In genomic region chr12:124551268-124552144, GRCh38 we compare ENCODE assay signal across 9 cellular contexts. TPM values are rescaled to one million over a fixed set of nuclear protein-coding genes. Genes with fewer than 3 reads are reported as not detected.
DNase-seq lines count a peak whose midpoint lies in the region; ATAC-seq and TF ChIP-seq lines count a peak whose summit lies in the region.
"Had no signal": no experiment of that assay in that cellular context is flagged by ENCODE, and none has a peak within 500 bp of the region (broad histone marks: within the 10 kb centered on the region; RNA-seq: fewer than 3 reads in every experiment).

No MANE protein-coding gene starts in this region.

- H3K9me3 Mint-ChIP-seq in activated naive CD8-positive, alpha-beta T cell (ENCODE audit: low read depth): no peaks in the 10 kb centered on the region
- no peaks in the 10 kb centered on the region for H3K9me3 Mint-ChIP-seq in activated naive CD8-positive, alpha-beta T cell treated with anti-CD3 and anti-CD28 coated beads for 36 hours

- peak overlapping the region; percentile 9 for H3K4me3 Mint-ChIP-seq in activated naive CD8-positive, alpha-beta T cell
- no peak overlapping the region for H3K4me3 Mint-ChIP-seq in activated naive CD8-positive, alpha-beta T cell treated with anti-CD3 and anti-CD28 coated beads for 36 hours

- DNase-seq in activated naive CD8-positive, alpha-beta T cell treated with anti-CD3 and anti-CD28 coated beads for 36 hours: no peak
- peak; percentile 40 for DNase-seq in NOMO-1 treated with dmso at 0.1 percent for 144 hours (lab: John Stamatoyannopoulos, UW; ENCODE audit: unreplicated experiment)
- DNase-seq in ureter (ENCODE audit: low spot score): no peak

- peaks cover 5% of the 10 kb centered on the region for H3K36me3 Mint-ChIP-seq in activated naive CD8-positive, alpha-beta T cell
- H3K36me3 Mint-ChIP-seq in activated naive CD8-positive, alpha-beta T cell treated with anti-CD3 and anti-CD28 coated beads for 36 hours: peaks cover 8% of the 10 kb centered on the region

- H2AFZ ChIP-seq in neural cell (ENCODE audit: low read depth, low read length): no peak overlapping the region

- no peak overlapping the region for H3K27ac Mint-ChIP-seq in activated naive CD8-positive, alpha-beta T cell
- H3K27ac Mint-ChIP-seq in activated naive CD8-positive, alpha-beta T cell treated with anti-CD3 and anti-CD28 coated beads for 36 hours: no peak overlapping the region

- TF ChIP-seq CTCF in neural cell (IDR thresholded peaks at IDR 0.05; ENCODE audit: poor library complexity, severe bottlenecking): peak; percentile 56

- H3K4me2 ChIP-seq in neural cell (ENCODE audit: low read length): peak overlapping the region; percentile 39

- H3K9me3 ChIP-seq in endocrine pancreas (ENCODE audit: control insufficient read depth, low read length) (no peaks in the 10 kb centered on the region), neural cell (ENCODE audit: low read length) (no peaks in the 10 kb centered on the region)

- H3K9me2 ChIP-seq in neural cell (ENCODE audit: insufficient read depth, low read length): no peaks in the 10 kb centered on the region

- H4K20me1 ChIP-seq in neural cell (ENCODE audit: insufficient read depth): no peaks in the 10 kb centered on the region

- peak overlapping the region; percentile 21 for H3K9ac ChIP-seq in endocrine pancreas (ENCODE audit: control insufficient read depth, insufficient read depth, low read length)
- peak overlapping the region; percentile 50 for H3K9ac ChIP-seq in neural cell (ENCODE audit: low read length)

- H3F3A ChIP-seq in neural cell (ENCODE audit: insufficient read depth, low read length, poor library complexity, severe bottlenecking): peaks cover 3% of the 10 kb centered on the region

- H3K4me1 Mint-ChIP-seq in activated naive CD8-positive, alpha-beta T cell (ENCODE audit: low read depth): peaks cover 73% of the 10 kb centered on the region
- H3K4me1 Mint-ChIP-seq in activated naive CD8-positive, alpha-beta T cell treated with anti-CD3 and anti-CD28 coated beads for 36 hours: peaks cover 71% of the 10 kb centered on the region

- H3K79me2 ChIP-seq in neural cell (replicated peaks; ENCODE audit: insufficient read depth, low read length): peaks cover 43% of the 10 kb centered on the region

- H3K4me3 ChIP-seq in endocrine pancreas (ENCODE audit: control insufficient read depth, insufficient read depth, low read length) (no peak overlapping the region), neural cell (ENCODE audit: low read length) (peak overlapping the region; percentile 18)

- no peak for ATAC-seq in GM18498 (IDR thresholded peaks at IDR 0.05; ENCODE audit: unreplicated experiment)
- no peak for ATAC-seq in HG02981 (IDR thresholded peaks at IDR 0.05; ENCODE audit: unreplicated experiment)

- H3K4me1 ChIP-seq in endocrine pancreas (ENCODE audit: control insufficient read depth, insufficient read depth, low read length): no peaks in the 10 kb centered on the region

- H3K27me3 ChIP-seq in endocrine pancreas (ENCODE audit: control insufficient read depth, insufficient read depth, low read length) (no peaks in the 10 kb centered on the region), neural cell (ENCODE audit: insufficient read depth, low read depth, low read length) (no peaks in the 10 kb centered on the region)

- H3K36me3 ChIP-seq in endocrine pancreas (ENCODE audit: control insufficient read depth, insufficient read depth, low read length) (no peaks in the 10 kb centered on the region), neural cell (ENCODE audit: insufficient read depth, low read length) (no peaks in the 10 kb centered on the region)

- peak; percentile 20 for TF ChIP-seq EP300 in neural cell (conservative IDR thresholded peaks at IDR 0.05; ENCODE audit: poor library complexity, severe bottlenecking)

- peak; percentile 64 for TF ChIP-seq RAD21 in neural cell (conservative IDR thresholded peaks at IDR 0.05)

- H3K27me3 Mint-ChIP-seq in activated naive CD8-positive, alpha-beta T cell: no peaks in the 10 kb centered on the region
- H3K27me3 Mint-ChIP-seq in activated naive CD8-positive, alpha-beta T cell treated with anti-CD3 and anti-CD28 coated beads for 36 hours: no peaks in the 10 kb centered on the region

- H3K27ac ChIP-seq in neural cell (ENCODE audit: low read length): peak overlapping the region; percentile 56
- H3K27ac ChIP-seq: C4-2B had no signal

TF ChIP-seq in neural cell, 6 proteins besides CTCF, POLR2A, EP300 and RAD21:
- peak; percentile 51 for TF ChIP-seq SMC3 (conservative IDR thresholded peaks at IDR 0.05; ENCODE audit: poor library complexity)
- no peak for TF ChIP-seq EZH2 (IDR thresholded peaks at IDR 0.05; ENCODE audit: borderline replicate concordance, insufficient read depth, low read length, poor library complexity, severe bottlenecking)
- no peak for TF ChIP-seq POLR2AphosphoS5 (IDR thresholded peaks at IDR 0.05)
- TF ChIP-seq MXI1 (conservative IDR thresholded peaks at IDR 0.05; ENCODE audit: poor library complexity, severe bottlenecking): peak; percentile 68
- TF ChIP-seq REST (IDR thresholded peaks at IDR 0.05; ENCODE audit: borderline replicate concordance): peak; percentile 22
- TF ChIP-seq TAF1 (IDR thresholded peaks at IDR 0.05; ENCODE audit: low read depth): no peak

RNA-seq across cellular contexts. Expression of gene NCOR2, which starts 15.9 kb away (rescaled TPM):
- total RNA-seq in activated naive CD8-positive, alpha-beta T cell treated with anti-CD3 and anti-CD28 coated beads for 36 hours: 100 to 1,000 TPM; 106 to 112 TPM
- polyA plus RNA-seq in neural cell: 2.8 and 4.8 TPM in 2 replicates
- 17.3 and 20.7 TPM in 2 replicates for polyA minus RNA-seq in neural cell
- 200 TPM for total RNA-seq in ureter
